In the genomic region with DNA sequence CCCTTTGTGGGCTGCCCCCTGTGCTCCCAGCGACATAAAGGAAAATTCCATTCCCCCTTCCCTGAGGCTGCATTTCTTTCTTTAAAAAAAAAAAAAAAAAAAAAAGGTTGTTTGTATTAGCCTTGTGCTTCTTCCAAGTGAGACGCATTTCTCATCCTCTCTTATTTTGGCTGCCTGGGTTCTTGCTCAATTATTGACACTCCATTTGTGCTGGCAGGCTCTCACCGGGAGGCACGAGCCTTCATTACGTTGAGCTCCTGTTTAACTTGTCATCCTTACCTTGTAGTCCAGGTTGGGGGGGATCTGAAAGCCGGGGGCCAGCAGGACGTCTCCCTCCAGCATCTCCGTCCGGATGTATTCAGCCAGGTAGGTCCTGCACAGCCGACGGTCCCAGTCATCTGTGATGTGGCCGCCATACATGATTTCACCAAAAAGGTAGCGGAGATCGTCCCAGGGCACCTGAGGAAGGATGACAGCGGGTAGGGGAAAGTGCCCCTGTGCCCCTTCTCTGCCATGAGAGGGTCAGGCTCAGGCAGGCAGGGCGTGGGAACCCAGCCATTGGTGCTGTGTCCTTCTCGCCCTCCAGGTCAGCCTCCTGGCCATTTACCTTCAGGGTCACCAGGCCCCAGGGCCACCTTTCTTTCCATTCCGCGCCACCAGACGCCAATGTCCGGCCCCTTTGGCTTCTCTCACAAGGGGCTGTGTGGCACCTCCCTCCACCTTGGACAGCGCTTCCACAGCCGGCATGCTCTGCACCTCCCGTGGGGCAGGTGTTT, we compare ENCODE assay signal across 16 cellular contexts.
"Had no signal": no experiment of that assay in that cellular context is flagged by ENCODE, and none has a peak within 500 bp of the region (broad histone marks: within the 10 kb centered on the region; RNA-seq: fewer than 3 reads in every experiment).

No MANE protein-coding gene starts in this region.

- H3K4me1 ChIP-seq: pancreas, testis had no signal

- H3K27ac ChIP-seq: heart left ventricle, pancreas, testis had no signal

- H3K9me3 ChIP-seq: esophagus squamous epithelium, heart left ventricle, pancreas, testis had no signal

- H3K27me3 ChIP-seq: dorsolateral prefrontal cortex, esophagus squamous epithelium, heart left ventricle, pancreas, testis had no signal

- H3K9me3 Mint-ChIP-seq: activated CD4-positive, alpha-beta memory T cell treated with anti-CD3 and anti-CD28 coated beads, Interleukin-2, amount 10 ng/mL, durations not matched to agents 7 days and 5 days; activated naive CD4-positive, alpha-beta T cell treated with anti-CD3 and anti-CD28 coated beads for 36 hours; activated T-helper 17 cell treated with anti-CD3 and anti-CD28 coated beads, Interleukin-2, amount 50 U/mL, for 72 hours; stimulated activated naive CD8-positive, alpha-beta T cell treated with anti-CD3 and anti-CD28 coated beads, Interleukin-15, amount 100 ng/mL, for 72 hours had no signal

- ATAC-seq: activated CD4-positive, alpha-beta T cell treated with anti-CD3 and anti-CD28 coated beads for 36 hours; activated T-helper 17 cell treated with anti-CD3 and anti-CD28 coated beads, Interleukin-2, amount 50 U/mL, for 72 hours; heart left ventricle; pancreas; stimulated activated naive CD8-positive, alpha-beta T cell treated with anti-CD3 and anti-CD28 coated beads, Interleukin-15, amount 100 ng/mL, for 72 hours had no signal

- H3K27ac Mint-ChIP-seq: activated T-helper 17 cell treated with anti-CD3 and anti-CD28 coated beads, Interleukin-2, amount 50 U/mL, for 72 hours had no signal

- H3K4me1 Mint-ChIP-seq: activated T-helper 17 cell treated with anti-CD3 and anti-CD28 coated beads, Interleukin-2, amount 50 U/mL, for 72 hours had no signal

- H3K4me3 Mint-ChIP-seq: activated CD4-positive, alpha-beta memory T cell treated with anti-CD3 and anti-CD28 coated beads, Interleukin-2, amount 10 ng/mL, durations not matched to agents 7 days and 5 days; activated CD4-positive, alpha-beta T cell treated with anti-CD3 and anti-CD28 coated beads for 36 hours; activated naive CD4-positive, alpha-beta T cell treated with anti-CD3 and anti-CD28 coated beads for 36 hours; activated T-helper 17 cell treated with anti-CD3 and anti-CD28 coated beads, Interleukin-2, amount 50 U/mL, for 72 hours; stimulated activated naive CD8-positive, alpha-beta T cell treated with anti-CD3 and anti-CD28 coated beads, Interleukin-15, amount 100 ng/mL, for 72 hours had no signal

- H3K27me3 Mint-ChIP-seq: activated CD4-positive, alpha-beta memory T cell treated with anti-CD3 and anti-CD28 coated beads, Interleukin-2, amount 10 ng/mL, durations not matched to agents 7 days and 5 days; activated CD4-positive, alpha-beta T cell treated with anti-CD3 and anti-CD28 coated beads for 36 hours; activated T-helper 17 cell treated with anti-CD3 and anti-CD28 coated beads, Interleukin-2, amount 50 U/mL, for 72 hours; stimulated activated naive CD8-positive, alpha-beta T cell treated with anti-CD3 and anti-CD28 coated beads, Interleukin-15, amount 100 ng/mL, for 72 hours had no signal

- H3K4me3 ChIP-seq: dorsolateral prefrontal cortex, esophagus squamous epithelium, heart left ventricle, pancreas, testis had no signal

- DNase-seq: activated CD4-positive, alpha-beta memory T cell treated with anti-CD3 and anti-CD28 coated beads, Interleukin-2, amount 10 ng/mL, durations not matched to agents 7 days and 5 days; activated CD4-positive, alpha-beta T cell treated with anti-CD3 and anti-CD28 coated beads for 36 hours; activated CD8-positive, alpha-beta memory T cell treated with anti-CD3 and anti-CD28 coated beads, Interleukin-2, amount 50 U/mL, for 4 hours; activated naive CD4-positive, alpha-beta T cell treated with anti-CD3 and anti-CD28 coated beads for 36 hours; dorsolateral prefrontal cortex; esophagus squamous epithelium; foreskin melanocyte; heart left ventricle; mesenchymal stem cell; pancreas; stimulated activated CD4-positive, alpha-beta T cell treated with anti-CD3 and anti-CD28 coated beads, Interleukin-4, amount 100 ng/mL, for 1 hour; stimulated activated CD8-positive, alpha-beta memory T cell treated with anti-CD3 and anti-CD28 coated beads, Interleukin-4, amount 100 ng/mL, for 48 hours; stimulated activated naive CD8-positive, alpha-beta T cell treated with anti-CD3 and anti-CD28 coated beads, Interleukin-15, amount 100 ng/mL, for 72 hours; T1000; testis had no signal
